ENCODE assay signal across 10 cellular contexts in genomic region chr15:70463453-70463834, GRCh38.
DNase-seq lines count a peak whose midpoint lies in the region; ATAC-seq and TF ChIP-seq lines count a peak whose summit lies in the region.
"Had no signal": no experiment of that assay in that cellular context is flagged by ENCODE, and none has a peak within 500 bp of the region (broad histone marks: within the 10 kb centered on the region; RNA-seq: fewer than 3 reads in every experiment).

No MANE protein-coding gene starts in this region.

- DNase-seq in GM10266 (ENCODE audit: extremely low spot score) (peak; percentile 49), SKM-1 (lab: John Stamatoyannopoulos, UW; ENCODE audit: unreplicated experiment) (peak; percentile 62), SW480 (ENCODE audit: low spot score) (no peak), SK-N-DZ (ENCODE audit: low spot score) (no peak), medulla oblongata (ENCODE audit: extremely low spot score) (no peak), AG08396 (ENCODE audit: low spot score) (no peak)
- DNase-seq: activated T-cell treated with anti-CD3 and anti-CD28 coated beads, Interleukin-2, amount 50 U/mL, for 72 hours; effector memory CD8-positive, alpha-beta T cell had no signal

- ATAC-seq in GM21390 (IDR thresholded peaks at IDR 0.05; ENCODE audit: unreplicated experiment) (peak; percentile 24), HG03378 (IDR thresholded peaks at IDR 0.05; ENCODE audit: unreplicated experiment) (peak; percentile 13)
- ATAC-seq: activated T-cell treated with anti-CD3 and anti-CD28 coated beads, Interleukin-2, amount 50 U/mL, for 72 hours had no signal

- TF ChIP-seq CTCF in GM10266 (IDR thresholded peaks at IDR 0.05; ENCODE audit: control insufficient read depth, insufficient read depth, low read depth, missing control alignments), result no peak

Comparison
In these comparisons a context has a peak if more than half of its experiments do, and no peak if none do; other contexts are left out.
1. DNase-seq: peak in GM10266 (single experiment) and SKM-1 (single experiment); none in SW480 (single experiment), SK-N-DZ (single experiment), medulla oblongata (single experiment) and AG08396 (single experiment).